In genomic region chr9:94438336-94438735, GRCh38 we compare ENCODE assay signal across 5 cellular contexts.
DNase-seq lines count a peak whose midpoint lies in the region; ATAC-seq and TF ChIP-seq lines count a peak whose summit lies in the region.
"Not testable (repeated sequence)": the region's sequence is repeated elsewhere in the genome, so short reads cannot be mapped to it uniquely, and the experiment has no call there.

No MANE protein-coding gene starts in this region.

- not testable (repeated sequence) for H3K27ac Mint-ChIP-seq in GM23338
- H3K27ac Mint-ChIP-seq in type B pancreatic cell: peak overlapping the region; percentile 64

- ATAC-seq in GM23338 (peak; percentile 29; the same call in 1 of the 3 replicates), PC-3 (peak; percentile 90), esophagus mucosa (peak; percentile 39), lower lobe of right lung (peak; percentile 77 to 88)

- H3K36me3 Mint-ChIP-seq in GM23338 (ENCODE audit: low read depth) (peaks cover 14% of the 10 kb centered on the region; the same call in 2 of the 3 replicates), type B pancreatic cell (peaks cover 22% of the 10 kb centered on the region)

- H4K20me1 ChIP-seq in GM23338 (replicated peaks; ENCODE audit: insufficient read depth); PC-3 (ENCODE audit: low read length): not testable (repeated sequence)

- H3K9me2 ChIP-seq in GM23338 (ENCODE audit: insufficient read depth); PC-3 (replicated peaks; ENCODE audit: low read length): not testable (repeated sequence)

- H3K9me3 Mint-ChIP-seq in GM23338, type B pancreatic cell: not testable (repeated sequence)

- H3K9me3 ChIP-seq in PC-3 (ENCODE audit: low read length); lower lobe of right lung: not testable (repeated sequence)

- H3K4me3 Mint-ChIP-seq in GM23338: not testable (repeated sequence)
- H3K4me3 Mint-ChIP-seq in type B pancreatic cell: peak overlapping the region; percentile 14

- H3K27ac ChIP-seq in GM23338 (ENCODE audit: low read depth); lower lobe of right lung: not testable (repeated sequence)
- H3K27ac ChIP-seq in PC-3 (ENCODE audit: low read length): peak overlapping the region; percentile 39; the same call in 1 of the 2 replicates

- BruUV-seq in PC-3 (replicated peaks; lab: Mats Ljungman, UMichigan): not testable (repeated sequence)

- not testable (repeated sequence) for H3K36me3 ChIP-seq in GM23338 (ENCODE audit: insufficient read depth); PC-3 (ENCODE audit: low read depth, low read length)
- peaks cover 31% of the 10 kb centered on the region for H3K36me3 ChIP-seq in lower lobe of right lung

- H3K79me2 ChIP-seq in GM23338 (replicated peaks; ENCODE audit: insufficient read depth); PC-3 (ENCODE audit: low read length): not testable (repeated sequence)

- TF ChIP-seq CTCF in GM23338 (conservative IDR thresholded peaks at IDR 0.05; ENCODE audit: low read depth in 2 of 2); PC-3 (conservative IDR thresholded peaks at IDR 0.05; ENCODE audit: low read depth, low read length); lower lobe of right lung (IDR thresholded peaks at IDR 0.05); type B pancreatic cell (conservative IDR thresholded peaks at IDR 0.05): not testable (repeated sequence)

- not testable (repeated sequence) for H3K27me3 ChIP-seq in GM23338 (ENCODE audit: insufficient read depth); PC-3 (ENCODE audit: low read length); lower lobe of right lung (ENCODE audit: low read depth)

- CTCF ChIA-PET in PC-3 (lab: Charles Lee): not testable (repeated sequence)

- intact Hi-C loops in PC-3 (cut with micrococcal nuclease); lower lobe of right lung (cut with DNase I): not testable (repeated sequence)

- not testable (repeated sequence) for H3K4me3 ChIP-seq in GM23338; PC-3 (ENCODE audit: low read length); lower lobe of right lung

- H3K9ac ChIP-seq in PC-3 (ENCODE audit: low read length): not testable (repeated sequence)

- DNase-seq in GM23338 (ENCODE audit: low spot score); PC-3; lower lobe of right lung; type B pancreatic cell (ENCODE audit: extremely low spot score, unreplicated experiment): not testable (repeated sequence)

- H3K27me3 Mint-ChIP-seq in GM23338 (ENCODE audit: insufficient read depth, low read depth, poor library complexity); type B pancreatic cell: not testable (repeated sequence)

- not testable (repeated sequence) for H3F3A ChIP-seq in GM23338 (replicated peaks; ENCODE audit: low read depth); PC-3 (ENCODE audit: low read length, unreplicated experiment)

- not testable (repeated sequence) for H3K4me1 Mint-ChIP-seq in GM23338; type B pancreatic cell (ENCODE audit: unreplicated experiment)

- H2AFZ ChIP-seq in GM23338; PC-3 (ENCODE audit: low read length): not testable (repeated sequence)

- not testable (repeated sequence) for H3K4me2 ChIP-seq in GM23338
- H3K4me2 ChIP-seq in PC-3 (ENCODE audit: low read length): peak overlapping the region; percentile 44; the same call in 1 of the 2 replicates

- POLR2A ChIA-PET in PC-3 (lab: Charles Lee; ENCODE audit: unreplicated experiment): not testable (repeated sequence)

- H3K4me1 ChIP-seq in GM23338 (ENCODE audit: insufficient read depth): peaks cover 19% of the 10 kb centered on the region
- H3K4me1 ChIP-seq in PC-3 (ENCODE audit: insufficient read depth, low read length); lower lobe of right lung: not testable (repeated sequence)

Comparison
In these comparisons a context has a peak if more than half of its experiments do, and no peak if none do; other contexts are left out.
1. ATAC-seq: peak in every context shown above with its lines; median percentile 90 in PC-3; 82 in lower lobe of right lung; 39 in esophagus mucosa; 29 in GM23338.